In genomic region chr12:55738113-55739024, GRCh38 we compare ENCODE assay signal across 8 cellular contexts. TPM values are rescaled to one million over a fixed set of nuclear protein-coding genes. Genes with fewer than 3 reads are reported as not detected.
A peak's percentile ranks its signal among the peaks of the same experiment; 100 is the strongest.
DNase-seq lines count a peak whose midpoint lies in the region; ATAC-seq and TF ChIP-seq lines count a peak whose summit lies in the region.

No MANE protein-coding gene starts in this region.

- CTCF ChIA-PET in Panc1 (lab: Charles Lee): interaction anchor here (0.5 to 2.7 kb wide), 15 partner anchors 9 to 1434 kb away, joined by 3 to 17 read pairs (median 6); partner anchors contain the start of genes ORMDL2, SARNP and SUOX

- H3K4me1 Mint-ChIP-seq in natural killer cell: peaks cover 36 to 38% of the 10 kb centered on the region in 2 donors

- H3K27ac Mint-ChIP-seq in natural killer cell: peak overlapping the region; percentile 86 to 94

- peak; percentile 62 for DNase-seq in DMS79 treated with DMSO at 0.1 percent for 48 hours (lab: John Stamatoyannopoulos, UW)
- peak; percentile 89 for DNase-seq in KBM-7
- DNase-seq in Panc1 (ENCODE audit: low read depth, low spot score): peak; percentile 91
- DNase-seq in activated T-helper 1 cell treated with Interleukin-2 at 50 U/mL for 16 hours (ENCODE audit: low read depth): peak; percentile 57
- peak; percentile 90 for DNase-seq in fibroblast of the aortic adventitia (ENCODE audit: low read depth)
- peak; percentile 42 for DNase-seq in natural killer cell

- ATAC-seq in GM21717 (IDR thresholded peaks at IDR 0.05; ENCODE audit: unreplicated experiment): peak; percentile 85
- ATAC-seq in Panc1: peak; percentile 74
- ATAC-seq in natural killer cell: peak; percentile 62 to 76 (median 65)

- intact Hi-C loops in Panc1 (cut with micrococcal nuclease; ENCODE audit: unreplicated experiment) (loop anchor here (2.0 to 5.0 kb wide), 2 partner anchors 58 to 79 kb away; partner anchors contain the start of genes ORMDL2 and SARNP), natural killer cell (cut with micrococcal nuclease) (loop anchor here (1.0 to 10.0 kb wide), 9 partner anchors 8 to 446 kb away; partner anchors contain the start of genes ORMDL2, RPS26, SARNP and SMARCC2)

- in situ Hi-C loops in KBM-7 (cut with MboI; ENCODE audit: low pct_unique_long_range_greater_than_20kb, low sequenced_read_pairs) (no loop called here), Panc1 (cut with HindIII; ENCODE audit: low pct_unique_long_range_greater_than_20kb, low sequenced_read_pairs) (no loop called here)

- TF ChIP-seq CTCF in Panc1 (IDR thresholded peaks at IDR 0.05) (peak; percentile 83), fibroblast of the aortic adventitia (IDR thresholded peaks at IDR 0.05; ENCODE audit: insufficient read depth, low read length) (peak; percentile 76), natural killer cell (IDR thresholded peaks at IDR 0.05) (peak; percentile 95)

- H3K4me3 ChIP-seq in Panc1 (ENCODE audit: low read depth in 2 of 2, low read length in 2 of 2) (peak overlapping the region; percentile 44 to 73), fibroblast of the aortic adventitia (ENCODE audit: low read depth, low read length) (peak overlapping the region; percentile 73), stomach smooth muscle (ENCODE audit: low read length in 2 of 2) (peak overlapping the region; percentile 81 to 82)

- BruUV-seq in Panc1 (replicated peaks; lab: Mats Ljungman, UMichigan): no TSS peak

- no peaks in the 10 kb centered on the region for H3K36me3 ChIP-seq in Panc1 (ENCODE audit: control insufficient read depth, insufficient read depth, low read length)
- H3K36me3 ChIP-seq in stomach smooth muscle (ENCODE audit: control insufficient read depth in 2 of 2, insufficient read depth in 2 of 2, low read length in 2 of 2): no peaks in the 10 kb centered on the region

- peak overlapping the region; percentile 72 for H3K9ac ChIP-seq in stomach smooth muscle (ENCODE audit: low read length in 2 of 2)

- H3K9me3 Mint-ChIP-seq in natural killer cell: no peaks in the 10 kb centered on the region

- no peaks in the 10 kb centered on the region for H3K36me3 Mint-ChIP-seq in natural killer cell

- H3K9me3 ChIP-seq in Panc1 (ENCODE audit: control insufficient read depth, insufficient read depth, low read depth, low read length): no peaks in the 10 kb centered on the region
- H3K9me3 ChIP-seq in stomach smooth muscle (ENCODE audit: control insufficient read depth in 2 of 2, low read length in 2 of 2): no peaks in the 10 kb centered on the region

- POLR2A ChIA-PET in Panc1 (lab: Charles Lee): interaction anchor here (0.8 to 1.3 kb wide), 2 partner anchors 9 to 80 kb away, joined by 4 to 5 read pairs; partner anchors contain the start of genes CD63, ORMDL2 and SARNP

- peak overlapping the region; percentile 88 for H3K4me3 Mint-ChIP-seq in natural killer cell

- H3K4me1 ChIP-seq in Panc1 (ENCODE audit: control insufficient read depth, insufficient read depth, low read length) (peaks cover 12% of the 10 kb centered on the region), stomach smooth muscle (ENCODE audit: control insufficient read depth, insufficient read depth, low read length) (peaks cover 25% of the 10 kb centered on the region)

- H3K27ac ChIP-seq in Panc1 (ENCODE audit: low read length) (peak overlapping the region; percentile 30; the same call in 1 of the 2 replicates), stomach smooth muscle (ENCODE audit: low read length) (peak overlapping the region; percentile 71)

- H3K27me3 Mint-ChIP-seq in natural killer cell (ENCODE audit: low read depth in 2 of 2): no peaks in the 10 kb centered on the region

- H3K27me3 ChIP-seq in Panc1 (ENCODE audit: control insufficient read depth, insufficient read depth, low read length) (no peaks in the 10 kb centered on the region), stomach smooth muscle (ENCODE audit: control insufficient read depth in 1 of 2, insufficient read depth in 2 of 2, low read length in 2 of 2) (no peaks in the 10 kb centered on the region)

RNA-seq across cellular contexts. Expression of gene GDF11, which starts 4.6 kb away (rescaled TPM):
- total RNA-seq in Panc1 (2021; ENCODE audit: unreplicated experiment) (11.8 TPM), fibroblast of the aortic adventitia (ENCODE audit: low replicate concordance) (2.4 and 4.7 TPM in 2 replicates), natural killer cell (10 to 100 TPM in 2 of 3 donors, 1 to 10 TPM in 1; 9.2 to 12.1 (median 10.2) TPM)
- 9.7 TPM for polyA plus RNA-seq in Panc1 (2012; ENCODE audit: insufficient read length)

RNA-seq across cellular contexts. Expression of gene CD63, which starts 9.6 kb away (rescaled TPM):
- 879 TPM for total RNA-seq in Panc1 (2021; ENCODE audit: unreplicated experiment)
- 651 TPM for polyA plus RNA-seq in Panc1 (2012; ENCODE audit: insufficient read length)
- total RNA-seq in fibroblast of the aortic adventitia (ENCODE audit: low replicate concordance): 2,365 and 6,536 TPM in 2 replicates
- 100 to 1,000 TPM; 296 to 441 (median 319) TPM for total RNA-seq in natural killer cell

RNA-seq across cellular contexts. Expression of gene RDH5, which starts 18.2 kb away (rescaled TPM):
- total RNA-seq in Panc1 (2021; ENCODE audit: unreplicated experiment) (2.8 TPM), fibroblast of the aortic adventitia (ENCODE audit: low replicate concordance) (13.3 and 17.7 TPM in 2 replicates), natural killer cell (10 to 100 TPM in 2 of 3 donors, 1 to 10 TPM in 1; 9.6 to 19.0 (median 10.1) TPM)
- polyA plus RNA-seq in Panc1 (2012; ENCODE audit: insufficient read length): 1.8 TPM

RNA-seq across cellular contexts. Expression of gene BLOC1S1, which starts 22.5 kb away (rescaled TPM):
- total RNA-seq in Panc1 (2021; ENCODE audit: unreplicated experiment): 87.3 TPM
- polyA plus RNA-seq in Panc1 (2012; ENCODE audit: insufficient read length): 118 TPM
- total RNA-seq in fibroblast of the aortic adventitia (ENCODE audit: low replicate concordance): 64.1 and 70.2 TPM in 2 replicates
- 10 to 100 TPM; 75.8 to 83.7 (median 81.0) TPM for total RNA-seq in natural killer cell

RNA-seq across cellular contexts. Expression of gene ITGA7, which starts 30.7 kb away (rescaled TPM):
- 2.5 TPM for total RNA-seq in Panc1 (2021; ENCODE audit: unreplicated experiment)
- polyA plus RNA-seq in Panc1 (2012; ENCODE audit: insufficient read length): 1.8 TPM
- 13.9 and 37.6 TPM in 2 replicates for total RNA-seq in fibroblast of the aortic adventitia (ENCODE audit: low replicate concordance)
- total RNA-seq in natural killer cell: 1 to 10 TPM; 2.8 to 4.6 (median 4.3) TPM

Comparison
In these comparisons a context has a peak if more than half of its experiments do, and no peak if none do; other contexts are left out.
1. Peak in every context shown above with its lines: DNase-seq, ATAC-seq, H3K4me3 ChIP-seq and H3K27ac ChIP-seq.